ENCODE assay signal across 8 cellular contexts in genomic region chr11:69640260-69640994, GRCh38. TPM values are rescaled to one million over a fixed set of nuclear protein-coding genes. Genes with fewer than 3 reads are reported as not detected.
DNase-seq lines count a peak whose midpoint lies in the region; ATAC-seq and TF ChIP-seq lines count a peak whose summit lies in the region.

No MANE protein-coding gene starts in this region.

- peaks cover 2% of the 10 kb centered on the region for H3K4me1 ChIP-seq in mesendoderm (ENCODE audit: control insufficient read depth, low read depth, low read length)

- WGBS in mesendoderm (ENCODE audit: extremely low coverage, insufficient coverage, low lambda C conversion rate): no CpG with 5 or more reads among the region's 43 CpGs

- H3K9ac ChIP-seq in mesendoderm (ENCODE audit: low read length): peak overlapping the region; percentile 80

- no peak overlapping the region for H4K8ac ChIP-seq in mesendoderm (ENCODE audit: low read depth, low read length)

- peak overlapping the region; percentile 86 for H3K4ac ChIP-seq in mesendoderm (ENCODE audit: low read depth, low read length)

- H2AK5ac ChIP-seq in mesendoderm (ENCODE audit: low read length): no peak overlapping the region

- peaks cover 24% of the 10 kb centered on the region for H3K79me2 ChIP-seq in mesendoderm (ENCODE audit: control insufficient read depth, insufficient read depth, low read length)

- H3K79me1 ChIP-seq in mesendoderm (ENCODE audit: low read length): peaks cover 11% of the 10 kb centered on the region

- peak overlapping the region; percentile 63 for H2BK5ac ChIP-seq in mesendoderm (ENCODE audit: low read length)

- peak overlapping the region; percentile 61 for H3K4me2 ChIP-seq in mesendoderm (ENCODE audit: low read length)

- H3K27me3 ChIP-seq in mesendoderm (ENCODE audit: insufficient read depth, low read length, poor library complexity): no peaks in the 10 kb centered on the region

- H2BK120ac ChIP-seq in mesendoderm (ENCODE audit: low read depth, low read length): peak overlapping the region; percentile 55

- no peak overlapping the region for H3K23ac ChIP-seq in mesendoderm (ENCODE audit: low read length)

- H3K4me3 ChIP-seq in coronary artery: peak overlapping the region; percentile 83
- H3K4me3 ChIP-seq in mesendoderm (ENCODE audit: low read length): peak overlapping the region; percentile 36

- H3K56ac ChIP-seq in mesendoderm (ENCODE audit: low read length): peak overlapping the region; percentile 79

- no peak for ATAC-seq in HG03460 (IDR thresholded peaks at IDR 0.05; ENCODE audit: unreplicated experiment)

- peaks cover 2% of the 10 kb centered on the region for H3K36me3 ChIP-seq in mesendoderm (ENCODE audit: control insufficient read depth, insufficient read depth, low read length)

- H4K5ac ChIP-seq in mesendoderm (ENCODE audit: low read length): no peak overlapping the region

- peak overlapping the region; percentile 89 for H3K18ac ChIP-seq in mesendoderm (ENCODE audit: low read length)

- no peak overlapping the region for H2BK15ac ChIP-seq in mesendoderm (replicated peaks; ENCODE audit: low read depth)

- TF ChIP-seq CTCF in coronary artery (IDR thresholded peaks at IDR 0.05): no peak

- H3K27ac ChIP-seq in coronary artery (peak overlapping the region; percentile 86 to 90), mesendoderm (ENCODE audit: low read depth, low read length) (peak overlapping the region; percentile 60)

- DNase-seq in AG08396 (ENCODE audit: low spot score) (peak; percentile 60), LHCN-M2 (ENCODE audit: low read depth) (peak; percentile 58), coronary artery (ENCODE audit: low spot score) (peak; percentile 73), mesendoderm (no peak), UCSD-AML1 (lab: John Stamatoyannopoulos, UW; ENCODE audit: unreplicated experiment) (no peak), cortex of kidney (lab: John Stamatoyannopoulos, UW) (no peak), SHP77 treated with DMSO at 0.1 percent for 48 hours (lab: John Stamatoyannopoulos, UW) (no peak)

RNA-seq across cellular contexts. Expression of gene CCND1, which starts 0.5 kb away (rescaled TPM):
- total RNA-seq in LHCN-M2 (2014; rRNA removed): 684 and 770 TPM in 2 replicates
- polyA plus RNA-seq in LHCN-M2 (2012): 727 TPM
- polyA plus RNA-seq in mesendoderm (2013, experiment 1 of 2): 110 TPM
- 112 TPM for polyA plus RNA-seq in mesendoderm (2013, experiment 2 of 2)

RNA-seq across cellular contexts. Expression of gene LTO1, which starts 34.7 kb away (rescaled TPM):
- total RNA-seq in LHCN-M2 (2014; rRNA removed): 16.8 and 21.9 TPM in 2 replicates
- polyA plus RNA-seq in LHCN-M2 (2012): 17.9 TPM
- polyA plus RNA-seq in mesendoderm (2013, experiment 1 of 2): 9.5 TPM
- 9.3 TPM for polyA plus RNA-seq in mesendoderm (2013, experiment 2 of 2)

Comparison
In these comparisons a context has a peak if more than half of its experiments do, and no peak if none do; other contexts are left out.
1. DNase-seq: peak in AG08396 (single experiment), LHCN-M2 (single experiment) and coronary artery (single experiment); none in mesendoderm (single experiment), UCSD-AML1 (single experiment), cortex of kidney (single experiment) and SHP77 treated with DMSO at 0.1 percent for 48 hours (single experiment).